2 cellular contexts compared by ENCODE assay signal in the genomic region with DNA sequence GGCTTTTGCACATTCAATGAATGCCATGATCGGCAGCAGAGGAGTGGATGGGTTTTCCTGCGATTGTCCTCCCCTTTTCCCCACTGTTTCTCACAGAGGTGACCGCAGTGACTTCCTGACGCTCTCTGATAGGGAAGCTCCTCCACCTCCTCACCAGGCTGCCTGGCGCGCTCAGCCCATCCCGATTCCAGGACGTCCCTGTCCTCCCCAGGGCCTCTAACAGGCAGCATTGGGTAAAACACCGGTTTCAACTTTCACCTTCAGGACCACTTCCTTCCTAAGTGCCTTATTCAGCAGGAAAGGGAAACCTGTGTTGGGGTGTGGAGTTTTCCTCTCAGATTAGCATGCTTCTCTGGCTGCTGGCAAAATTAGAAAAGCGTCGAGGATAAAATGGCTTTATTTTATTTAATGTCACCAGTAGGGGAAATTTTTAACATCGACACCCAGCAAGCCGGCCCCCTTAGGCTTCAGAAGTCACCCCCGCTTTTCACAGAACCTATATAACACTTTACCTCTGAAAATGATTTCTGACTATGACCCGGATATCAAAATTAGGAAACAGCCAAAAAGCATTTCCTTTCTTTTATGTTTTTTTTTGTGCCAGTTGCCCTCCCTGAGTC.
TF ChIP-seq lines count a peak whose summit lies in the region.

No MANE protein-coding gene starts in this region.

TF ChIP-seq in GM12878, 131 proteins besides CTCF, POLR2A, EP300 and RAD21:
- peak; percentile 43; the same call in 1 of the 2 replicates for TF ChIP-seq IKZF1 (conservative IDR thresholded peaks at IDR 0.05)
- no peak for TF ChIP-seq PRDM15 (CRISPR knock-in tag; IDR thresholded peaks at IDR 0.05)
- TF ChIP-seq ZZZ3 (IDR thresholded peaks at IDR 0.05; ENCODE audit: control insufficient read depth, insufficient read length, low read depth): no peak
- no peak for TF ChIP-seq SRF (IDR thresholded peaks at IDR 0.05; ENCODE audit: low read depth in 2 of 2, low read length in 2 of 2)
- 0 out of 4 replicates have a peak, but pooled peaks of 1 of the 2 experiments have one; percentile 12 for TF ChIP-seq IKZF2 (IDR thresholded peaks at IDR 0.05)
- TF ChIP-seq WRNIP1 (IDR thresholded peaks at IDR 0.05; ENCODE audit: borderline replicate concordance, low read depth, low read length): no peak
- TF ChIP-seq SPI1 (IDR thresholded peaks at IDR 0.05; ENCODE audit: borderline replicate concordance, insufficient read depth, low read depth, low read length): peak; percentile 15; the same call in 1 of the 2 replicates
TF ChIP-seq in GM12878: peak in this region for 3.

TF ChIP-seq in HepG2, 621 proteins besides CTCF, POLR2A, EP300 and RAD21 (continued from another document):
- TF ChIP-seq ZNF615 (CRISPR knock-in tag; IDR thresholded peaks at IDR 0.05; ENCODE audit: borderline replicate concordance) (no peak), POLR2AphosphoS2 (IDR thresholded peaks at IDR 0.05; ENCODE audit: low read depth, low read length) (no peak), SOX13 (IDR thresholded peaks at IDR 0.05) (no peak), SOX13 (CRISPR knock-in tag; conservative IDR thresholded peaks at IDR 0.05 in 1 of 2, IDR thresholded peaks at IDR 0.05 in 1 of 2) (no peak), SMC3 (IDR thresholded peaks at IDR 0.05; ENCODE audit: low read length) (no peak), RBM39 (IDR thresholded peaks at IDR 0.05; ENCODE audit: low read depth, low read length, poor library complexity, severe bottlenecking) (no peak), NCOA1 (CRISPR knock-in tag; IDR thresholded peaks at IDR 0.05) (no peak), NFIB (CRISPR knock-in tag; IDR thresholded peaks at IDR 0.05; ENCODE audit: borderline replicate concordance) (no peak), SMYD3 (CRISPR knock-in tag; IDR thresholded peaks at IDR 0.05) (no peak), NFRKB (IDR thresholded peaks at IDR 0.05) (no peak), ARHGAP35 (CRISPR knock-in tag; IDR thresholded peaks at IDR 0.05; ENCODE audit: borderline replicate concordance) (no peak), U2AF2 (IDR thresholded peaks at IDR 0.05; ENCODE audit: low read depth, low read length) (no peak), ZFX (CRISPR knock-in tag; IDR thresholded peaks at IDR 0.05; ENCODE audit: low read depth) (no peak)
- TF ChIP-seq, protein P1, sequence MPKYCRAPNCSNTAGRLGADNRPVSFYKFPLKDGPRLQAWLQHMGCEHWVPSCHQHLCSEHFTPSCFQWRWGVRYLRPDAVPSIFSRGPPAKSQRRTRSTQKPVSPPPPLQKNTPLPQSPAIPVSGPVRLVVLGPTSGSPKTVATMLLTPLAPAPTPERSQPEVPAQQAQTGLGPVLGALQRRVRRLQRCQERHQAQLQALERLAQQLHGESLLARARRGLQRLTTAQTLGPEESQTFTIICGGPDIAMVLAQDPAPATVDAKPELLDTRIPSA (CRISPR knock-in tag; IDR thresholded peaks at IDR 0.05; ENCODE audit: borderline replicate concordance): no peak
- TF ChIP-seq, protein P2, sequence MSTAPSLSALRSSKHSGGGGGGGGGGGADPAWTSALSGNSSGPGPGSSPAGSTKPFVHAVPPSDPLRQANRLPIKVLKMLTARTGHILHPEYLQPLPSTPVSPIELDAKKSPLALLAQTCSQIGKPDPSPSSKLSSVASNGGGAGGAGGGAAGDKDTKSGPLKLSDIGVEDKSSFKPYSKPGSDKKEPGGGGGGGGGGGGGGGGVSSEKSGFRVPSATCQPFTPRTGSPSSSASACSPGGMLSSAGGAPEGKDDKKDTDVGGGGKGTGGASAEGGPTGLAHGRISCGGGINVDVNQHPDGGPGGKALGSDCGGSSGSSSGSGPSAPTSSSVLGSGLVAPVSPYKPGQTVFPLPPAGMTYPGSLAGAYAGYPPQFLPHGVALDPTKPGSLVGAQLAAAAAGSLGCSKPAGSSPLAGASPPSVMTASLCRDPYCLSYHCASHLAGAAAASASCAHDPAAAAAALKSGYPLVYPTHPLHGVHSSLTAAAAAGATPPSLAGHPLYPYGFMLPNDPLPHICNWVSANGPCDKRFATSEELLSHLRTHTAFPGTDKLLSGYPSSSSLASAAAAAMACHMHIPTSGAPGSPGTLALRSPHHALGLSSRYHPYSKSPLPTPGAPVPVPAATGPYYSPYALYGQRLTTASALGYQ (CRISPR knock-in tag; IDR thresholded peaks at IDR 0.05): no peak
